ENCODE assay signal across 1 cellular context in genomic region chr16:67191995-67192681, GRCh38.
TF ChIP-seq lines count a peak whose summit lies in the region.

Gene E2F4, plus strand, starts transcription at chr16:67192155. Its CDS starts 73 bp downstream, at chr16:67192228.

TF ChIP-seq in HEK293, 187 proteins besides CTCF, POLR2A, EP300 and RAD21 (continued from another document and continues in another):
- TF ChIP-seq ZNF518A (tag by site-specific recombination; conservative IDR thresholded peaks at IDR 0.05; ENCODE audit: low read depth) (peak; percentile 86), ZSCAN5A (tag by site-specific recombination; IDR thresholded peaks at IDR 0.05) (no peak), ZBTB8A (tag by site-specific recombination; IDR thresholded peaks at IDR 0.05) (0 out of 2 replicates have a peak, but pooled peaks have one; percentile 23), ZNF629 (tag by site-specific recombination; IDR thresholded peaks at IDR 0.05) (peak; percentile 41; the same call in 1 of the 2 replicates), ZNF843 (tag by site-specific recombination; IDR thresholded peaks at IDR 0.05) (no peak), ZBTB26 (tag by site-specific recombination; optimal IDR thresholded peaks at IDR 0.05) (no peak), MEIS1 (CRISPR knock-in tag; IDR thresholded peaks at IDR 0.05; ENCODE audit: borderline replicate concordance) (no peak), ZNF501 (tag by site-specific recombination; IDR thresholded peaks at IDR 0.05) (no peak), ZNF529 (tag by site-specific recombination; IDR thresholded peaks at IDR 0.05; ENCODE audit: insufficient replicate concordance) (no peak), ZNF239 (tag by site-specific recombination; IDR thresholded peaks at IDR 0.05) (no peak), YY2 (tag by site-specific recombination; IDR thresholded peaks at IDR 0.05) (peak; percentile 51; the same call in 1 of the 2 replicates), ZNF600 (tag by site-specific recombination; IDR thresholded peaks at IDR 0.05) (no peak), ZNF404 (tag by site-specific recombination; IDR thresholded peaks at IDR 0.05) (no peak), PBX3 (CRISPR knock-in tag; IDR thresholded peaks at IDR 0.05) (0 out of 2 replicates have a peak, but pooled peaks have one; percentile 74), KLF10 (tag by site-specific recombination; IDR thresholded peaks at IDR 0.05) (peak; percentile 39; the same call in 1 of the 2 replicates), ZBTB11 (tag by site-specific recombination; conservative IDR thresholded peaks at IDR 0.05; ENCODE audit: low read depth) (peak; percentile 90), BCL6B (tag by site-specific recombination; IDR thresholded peaks at IDR 0.05) (no peak), ZSCAN18 (tag by site-specific recombination; IDR thresholded peaks at IDR 0.05) (no peak), ZNF146 (tag by site-specific recombination; IDR thresholded peaks at IDR 0.05) (no peak), OSR2 (tag by site-specific recombination; IDR thresholded peaks at IDR 0.05) (no peak; the same call in 1 of the 2 replicates), ZNF561 (tag by site-specific recombination; IDR thresholded peaks at IDR 0.05; ENCODE audit: borderline replicate concordance) (peak; percentile 60; the same call in 1 of the 2 replicates), ZNF2 (tag by site-specific recombination; IDR thresholded peaks at IDR 0.05) (no peak), ZNF513 (tag by site-specific recombination; IDR thresholded peaks at IDR 0.05) (no peak), GLIS2 (tag by site-specific recombination; IDR thresholded peaks at IDR 0.05) (no peak), ZBTB20 (tag by site-specific recombination; IDR thresholded peaks at IDR 0.05) (no peak), ZNF335 (tag by site-specific recombination; conservative IDR thresholded peaks at IDR 0.05) (peak; percentile 91), ZNF704 (tag by site-specific recombination; IDR thresholded peaks at IDR 0.05) (no peak), AEBP2 (tag by site-specific recombination; IDR thresholded peaks at IDR 0.05; ENCODE audit: borderline replicate concordance) (no peak), ZNF670 (tag by site-specific recombination; IDR thresholded peaks at IDR 0.05; ENCODE audit: low read depth) (no peak), ZNF692 (tag by site-specific recombination; IDR thresholded peaks at IDR 0.05) (no peak), ZBTB48 (tag by site-specific recombination; IDR thresholded peaks at IDR 0.05) (peak; percentile 100), EGR2 (tag by site-specific recombination; IDR thresholded peaks at IDR 0.05; ENCODE audit: low read depth) (0 out of 2 replicates have a peak, but pooled peaks have one; percentile 15), SP3 (tag by site-specific recombination; IDR thresholded peaks at IDR 0.05) (0 out of 2 replicates have a peak, but pooled peaks have one; percentile 15), SP2 (tag by site-specific recombination; IDR thresholded peaks at IDR 0.05) (peak; percentile 81), SP7 (tag by site-specific recombination; IDR thresholded peaks at IDR 0.05) (0 out of 2 replicates have a peak, but pooled peaks have one; percentile 12)
